In the genomic region with DNA sequence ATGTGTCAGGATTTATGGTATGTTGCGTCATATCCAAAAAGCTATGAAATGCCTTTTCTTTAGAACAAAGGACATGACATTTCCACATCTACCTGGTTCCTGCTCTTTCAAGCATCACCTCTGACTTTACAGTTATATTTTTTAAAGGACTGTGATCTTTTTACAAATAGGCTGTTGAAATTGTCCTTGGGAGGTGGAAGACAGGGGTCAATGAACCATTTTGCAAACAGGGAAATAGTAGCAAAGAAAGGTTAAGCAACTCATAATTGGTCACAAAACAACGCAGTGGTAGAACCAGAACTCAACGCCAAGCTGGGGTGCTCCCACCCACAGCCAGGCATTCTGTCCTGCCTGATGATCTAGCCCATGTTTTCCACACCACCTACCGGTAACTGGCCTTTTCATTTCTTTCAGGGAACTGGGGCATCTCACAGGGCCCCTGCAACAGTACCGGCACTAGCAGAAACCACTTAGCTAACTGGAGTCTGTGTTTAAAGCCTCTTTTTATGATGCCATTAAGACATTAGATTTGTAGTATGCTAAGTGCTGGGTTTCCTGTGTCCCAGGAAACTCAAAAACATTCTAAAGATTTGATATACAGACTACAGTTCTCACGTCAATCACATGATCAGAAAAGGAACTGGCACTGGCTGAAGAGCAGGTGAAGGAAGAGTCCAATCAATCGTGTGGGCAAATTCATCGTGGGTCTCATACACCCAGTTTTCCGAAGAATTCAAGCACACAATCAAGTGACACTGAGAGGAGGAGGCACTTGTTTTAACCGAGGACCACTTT, we compare ENCODE assay signal across 1 cellular context.
A peak's percentile ranks its signal among the peaks of the same experiment; 100 is the strongest.
TF ChIP-seq lines count a peak whose summit lies in the region.

No MANE protein-coding gene starts in this region.

TF ChIP-seq in HepG2, 621 proteins besides CTCF, POLR2A, EP300 and RAD21 (continued from another document and continues in another):
- TF ChIP-seq ZNF136 (CRISPR knock-in tag; IDR thresholded peaks at IDR 0.05; ENCODE audit: low read depth) (peak; percentile 48; the same call in 1 of the 2 replicates), HMG20B (CRISPR knock-in tag; conservative IDR thresholded peaks at IDR 0.05) (peak; percentile 98), ZNF746 (CRISPR knock-in tag; IDR thresholded peaks at IDR 0.05) (peak; percentile 94), ZNF446 (CRISPR knock-in tag; IDR thresholded peaks at IDR 0.05) (no peak), SNAI1 (CRISPR knock-in tag; IDR thresholded peaks at IDR 0.05; ENCODE audit: borderline replicate concordance) (no peak), TOPORS (CRISPR knock-in tag; IDR thresholded peaks at IDR 0.05) (no peak), PAWR (CRISPR knock-in tag; IDR thresholded peaks at IDR 0.05; ENCODE audit: borderline replicate concordance) (no peak), ZNF720 (CRISPR knock-in tag; IDR thresholded peaks at IDR 0.05) (no peak), ZNF468 (CRISPR knock-in tag; IDR thresholded peaks at IDR 0.05) (no peak; the same call in 1 of the 2 replicates), KAT2B (IDR thresholded peaks at IDR 0.05; ENCODE audit: borderline replicate concordance, low read depth, low read length) (no peak), CHCHD3 (CRISPR knock-in tag; IDR thresholded peaks at IDR 0.05) (no peak), SRY (CRISPR knock-in tag; IDR thresholded peaks at IDR 0.05) (no peak), EZH2 (conservative IDR thresholded peaks at IDR 0.05; ENCODE audit: low read depth, low read length) (no peak), WIZ (CRISPR knock-in tag; IDR thresholded peaks at IDR 0.05) (0 out of 2 replicates have a peak, but pooled peaks have one; percentile 76), U2AF2 (IDR thresholded peaks at IDR 0.05; ENCODE audit: low read depth, low read length) (no peak), CHD2 (IDR thresholded peaks at IDR 0.05; ENCODE audit: low read depth, low read length) (no peak), ZNF234 (CRISPR knock-in tag; conservative IDR thresholded peaks at IDR 0.05) (no peak), NAIF1 (CRISPR knock-in tag; IDR thresholded peaks at IDR 0.05; ENCODE audit: borderline replicate concordance) (0 out of 2 replicates have a peak, but pooled peaks have one; percentile 61), RCOR2 (CRISPR knock-in tag; IDR thresholded peaks at IDR 0.05) (peak; percentile 99), NFYB (CRISPR knock-in tag; IDR thresholded peaks at IDR 0.05) (peak; percentile 51; the same call in 1 of the 2 replicates), ZBTB42 (CRISPR knock-in tag; IDR thresholded peaks at IDR 0.05) (no peak)
- TF ChIP-seq, protein P1, sequence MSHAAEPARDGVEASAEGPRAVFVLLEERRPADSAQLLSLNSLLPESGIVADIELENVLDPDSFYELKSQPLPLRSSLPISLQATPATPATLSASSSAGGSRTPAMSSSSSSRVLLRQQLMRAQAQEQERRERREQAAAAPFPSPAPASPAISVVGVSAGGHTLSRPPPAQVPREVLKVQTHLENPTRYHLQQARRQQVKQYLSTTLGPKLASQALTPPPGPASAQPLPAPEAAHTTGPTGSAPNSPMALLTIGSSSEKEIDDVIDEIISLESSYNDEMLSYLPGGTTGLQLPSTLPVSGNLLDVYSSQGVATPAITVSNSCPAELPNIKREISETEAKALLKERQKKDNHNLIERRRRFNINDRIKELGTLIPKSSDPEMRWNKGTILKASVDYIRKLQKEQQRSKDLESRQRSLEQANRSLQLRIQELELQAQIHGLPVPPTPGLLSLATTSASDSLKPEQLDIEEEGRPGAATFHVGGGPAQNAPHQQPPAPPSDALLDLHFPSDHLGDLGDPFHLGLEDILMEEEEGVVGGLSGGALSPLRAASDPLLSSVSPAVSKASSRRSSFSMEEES (CRISPR knock-in tag; IDR thresholded peaks at IDR 0.05): peak; percentile 74
- TF ChIP-seq, protein P2, sequence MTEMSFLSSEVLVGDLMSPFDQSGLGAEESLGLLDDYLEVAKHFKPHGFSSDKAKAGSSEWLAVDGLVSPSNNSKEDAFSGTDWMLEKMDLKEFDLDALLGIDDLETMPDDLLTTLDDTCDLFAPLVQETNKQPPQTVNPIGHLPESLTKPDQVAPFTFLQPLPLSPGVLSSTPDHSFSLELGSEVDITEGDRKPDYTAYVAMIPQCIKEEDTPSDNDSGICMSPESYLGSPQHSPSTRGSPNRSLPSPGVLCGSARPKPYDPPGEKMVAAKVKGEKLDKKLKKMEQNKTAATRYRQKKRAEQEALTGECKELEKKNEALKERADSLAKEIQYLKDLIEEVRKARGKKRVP (CRISPR knock-in tag; IDR thresholded peaks at IDR 0.05): peak; percentile 92 to 98
- TF ChIP-seq, protein P3, sequence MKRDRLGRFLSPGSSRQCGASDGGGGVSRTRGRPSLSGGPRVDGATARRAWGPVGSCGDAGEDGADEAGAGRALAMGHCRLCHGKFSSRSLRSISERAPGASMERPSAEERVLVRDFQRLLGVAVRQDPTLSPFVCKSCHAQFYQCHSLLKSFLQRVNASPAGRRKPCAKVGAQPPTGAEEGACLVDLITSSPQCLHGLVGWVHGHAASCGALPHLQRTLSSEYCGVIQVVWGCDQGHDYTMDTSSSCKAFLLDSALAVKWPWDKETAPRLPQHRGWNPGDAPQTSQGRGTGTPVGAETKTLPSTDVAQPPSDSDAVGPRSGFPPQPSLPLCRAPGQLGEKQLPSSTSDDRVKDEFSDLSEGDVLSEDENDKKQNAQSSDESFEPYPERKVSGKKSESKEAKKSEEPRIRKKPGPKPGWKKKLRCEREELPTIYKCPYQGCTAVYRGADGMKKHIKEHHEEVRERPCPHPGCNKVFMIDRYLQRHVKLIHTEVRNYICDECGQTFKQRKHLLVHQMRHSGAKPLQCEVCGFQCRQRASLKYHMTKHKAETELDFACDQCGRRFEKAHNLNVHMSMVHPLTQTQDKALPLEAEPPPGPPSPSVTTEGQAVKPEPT (CRISPR knock-in tag; IDR thresholded peaks at IDR 0.05; ENCODE audit: low read depth): 0 out of 2 replicates have a peak, but pooled peaks have one; percentile 58
- TF ChIP-seq, protein P4, sequence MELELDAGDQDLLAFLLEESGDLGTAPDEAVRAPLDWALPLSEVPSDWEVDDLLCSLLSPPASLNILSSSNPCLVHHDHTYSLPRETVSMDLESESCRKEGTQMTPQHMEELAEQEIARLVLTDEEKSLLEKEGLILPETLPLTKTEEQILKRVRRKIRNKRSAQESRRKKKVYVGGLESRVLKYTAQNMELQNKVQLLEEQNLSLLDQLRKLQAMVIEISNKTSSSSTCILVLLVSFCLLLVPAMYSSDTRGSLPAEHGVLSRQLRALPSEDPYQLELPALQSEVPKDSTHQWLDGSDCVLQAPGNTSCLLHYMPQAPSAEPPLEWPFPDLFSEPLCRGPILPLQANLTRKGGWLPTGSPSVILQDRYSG (CRISPR knock-in tag; IDR thresholded peaks at IDR 0.05): 0 out of 2 replicates have a peak, but pooled peaks have one; percentile 30
- TF ChIP-seq, protein P5, sequence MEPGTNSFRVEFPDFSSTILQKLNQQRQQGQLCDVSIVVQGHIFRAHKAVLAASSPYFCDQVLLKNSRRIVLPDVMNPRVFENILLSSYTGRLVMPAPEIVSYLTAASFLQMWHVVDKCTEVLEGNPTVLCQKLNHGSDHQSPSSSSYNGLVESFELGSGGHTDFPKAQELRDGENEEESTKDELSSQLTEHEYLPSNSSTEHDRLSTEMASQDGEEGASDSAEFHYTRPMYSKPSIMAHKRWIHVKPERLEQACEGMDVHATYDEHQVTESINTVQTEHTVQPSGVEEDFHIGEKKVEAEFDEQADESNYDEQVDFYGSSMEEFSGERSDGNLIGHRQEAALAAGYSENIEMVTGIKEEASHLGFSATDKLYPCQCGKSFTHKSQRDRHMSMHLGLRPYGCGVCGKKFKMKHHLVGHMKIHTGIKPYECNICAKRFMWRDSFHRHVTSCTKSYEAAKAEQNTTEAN (CRISPR knock-in tag; conservative IDR thresholded peaks at IDR 0.05): peak; percentile 89
- TF ChIP-seq, protein P6, sequence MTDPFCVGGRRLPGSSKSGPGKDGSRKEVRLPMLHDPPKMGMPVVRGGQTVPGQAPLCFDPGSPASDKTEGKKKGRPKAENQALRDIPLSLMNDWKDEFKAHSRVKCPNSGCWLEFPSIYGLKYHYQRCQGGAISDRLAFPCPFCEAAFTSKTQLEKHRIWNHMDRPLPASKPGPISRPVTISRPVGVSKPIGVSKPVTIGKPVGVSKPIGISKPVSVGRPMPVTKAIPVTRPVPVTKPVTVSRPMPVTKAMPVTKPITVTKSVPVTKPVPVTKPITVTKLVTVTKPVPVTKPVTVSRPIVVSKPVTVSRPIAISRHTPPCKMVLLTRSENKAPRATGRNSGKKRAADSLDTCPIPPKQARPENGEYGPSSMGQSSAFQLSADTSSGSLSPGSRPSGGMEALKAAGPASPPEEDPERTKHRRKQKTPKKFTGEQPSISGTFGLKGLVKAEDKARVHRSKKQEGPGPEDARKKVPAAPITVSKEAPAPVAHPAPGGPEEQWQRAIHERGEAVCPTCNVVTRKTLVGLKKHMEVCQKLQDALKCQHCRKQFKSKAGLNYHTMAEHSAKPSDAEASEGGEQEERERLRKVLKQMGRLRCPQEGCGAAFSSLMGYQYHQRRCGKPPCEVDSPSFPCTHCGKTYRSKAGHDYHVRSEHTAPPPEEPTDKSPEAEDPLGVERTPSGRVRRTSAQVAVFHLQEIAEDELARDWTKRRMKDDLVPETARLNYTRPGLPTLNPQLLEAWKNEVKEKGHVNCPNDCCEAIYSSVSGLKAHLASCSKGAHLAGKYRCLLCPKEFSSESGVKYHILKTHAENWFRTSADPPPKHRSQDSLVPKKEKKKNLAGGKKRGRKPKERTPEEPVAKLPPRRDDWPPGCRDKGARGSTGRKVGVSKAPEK (CRISPR knock-in tag; IDR thresholded peaks at IDR 0.05; ENCODE audit: borderline replicate concordance): no peak
- TF ChIP-seq, protein P7, sequence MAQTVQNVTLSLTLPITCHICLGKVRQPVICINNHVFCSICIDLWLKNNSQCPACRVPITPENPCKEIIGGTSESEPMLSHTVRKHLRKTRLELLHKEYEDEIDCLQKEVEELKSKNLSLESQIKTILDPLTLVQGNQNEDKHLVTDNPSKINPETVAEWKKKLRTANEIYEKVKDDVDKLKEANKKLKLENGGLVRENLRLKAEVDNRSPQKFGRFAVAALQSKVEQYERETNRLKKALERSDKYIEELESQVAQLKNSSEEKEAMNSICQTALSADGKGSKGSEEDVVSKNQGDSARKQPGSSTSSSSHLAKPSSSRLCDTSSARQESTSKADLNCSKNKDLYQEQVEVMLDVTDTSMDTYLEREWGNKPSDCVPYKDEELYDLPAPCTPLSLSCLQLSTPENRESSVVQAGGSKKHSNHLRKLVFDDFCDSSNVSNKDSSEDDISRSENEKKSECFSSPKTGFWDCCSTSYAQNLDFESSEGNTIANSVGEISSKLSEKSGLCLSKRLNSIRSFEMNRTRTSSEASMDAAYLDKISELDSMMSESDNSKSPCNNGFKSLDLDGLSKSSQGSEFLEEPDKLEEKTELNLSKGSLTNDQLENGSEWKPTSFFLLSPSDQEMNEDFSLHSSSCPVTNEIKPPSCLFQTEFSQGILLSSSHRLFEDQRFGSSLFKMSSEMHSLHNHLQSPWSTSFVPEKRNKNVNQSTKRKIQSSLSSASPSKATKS (CRISPR knock-in tag; IDR thresholded peaks at IDR 0.05): 0 out of 2 replicates have a peak, but pooled peaks have one; percentile 93
- TF ChIP-seq, protein P8, sequence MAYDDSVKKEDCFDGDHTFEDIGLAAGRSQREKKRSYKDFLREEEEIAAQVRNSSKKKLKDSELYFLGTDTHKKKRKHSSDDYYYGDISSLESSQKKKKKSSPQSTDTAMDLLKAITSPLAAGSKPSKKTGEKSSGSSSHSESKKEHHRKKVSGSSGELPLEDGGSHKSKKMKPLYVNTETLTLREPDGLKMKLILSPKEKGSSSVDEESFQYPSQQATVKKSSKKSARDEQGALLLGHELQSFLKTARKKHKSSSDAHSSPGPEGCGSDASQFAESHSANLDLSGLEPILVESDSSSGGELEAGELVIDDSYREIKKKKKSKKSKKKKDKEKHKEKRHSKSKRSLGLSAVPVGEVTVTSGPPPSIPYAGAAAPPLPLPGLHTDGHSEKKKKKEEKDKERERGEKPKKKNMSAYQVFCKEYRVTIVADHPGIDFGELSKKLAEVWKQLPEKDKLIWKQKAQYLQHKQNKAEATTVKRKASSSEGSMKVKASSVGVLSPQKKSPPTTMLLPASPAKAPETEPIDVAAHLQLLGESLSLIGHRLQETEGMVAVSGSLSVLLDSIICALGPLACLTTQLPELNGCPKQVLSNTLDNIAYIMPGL (CRISPR knock-in tag; IDR thresholded peaks at IDR 0.05; ENCODE audit: borderline replicate concordance in 1 of 2, low read depth in 1 of 2): peak; percentile 72 to 80; a peak in 3 of 4 replicates
- TF ChIP-seq, protein P9, sequence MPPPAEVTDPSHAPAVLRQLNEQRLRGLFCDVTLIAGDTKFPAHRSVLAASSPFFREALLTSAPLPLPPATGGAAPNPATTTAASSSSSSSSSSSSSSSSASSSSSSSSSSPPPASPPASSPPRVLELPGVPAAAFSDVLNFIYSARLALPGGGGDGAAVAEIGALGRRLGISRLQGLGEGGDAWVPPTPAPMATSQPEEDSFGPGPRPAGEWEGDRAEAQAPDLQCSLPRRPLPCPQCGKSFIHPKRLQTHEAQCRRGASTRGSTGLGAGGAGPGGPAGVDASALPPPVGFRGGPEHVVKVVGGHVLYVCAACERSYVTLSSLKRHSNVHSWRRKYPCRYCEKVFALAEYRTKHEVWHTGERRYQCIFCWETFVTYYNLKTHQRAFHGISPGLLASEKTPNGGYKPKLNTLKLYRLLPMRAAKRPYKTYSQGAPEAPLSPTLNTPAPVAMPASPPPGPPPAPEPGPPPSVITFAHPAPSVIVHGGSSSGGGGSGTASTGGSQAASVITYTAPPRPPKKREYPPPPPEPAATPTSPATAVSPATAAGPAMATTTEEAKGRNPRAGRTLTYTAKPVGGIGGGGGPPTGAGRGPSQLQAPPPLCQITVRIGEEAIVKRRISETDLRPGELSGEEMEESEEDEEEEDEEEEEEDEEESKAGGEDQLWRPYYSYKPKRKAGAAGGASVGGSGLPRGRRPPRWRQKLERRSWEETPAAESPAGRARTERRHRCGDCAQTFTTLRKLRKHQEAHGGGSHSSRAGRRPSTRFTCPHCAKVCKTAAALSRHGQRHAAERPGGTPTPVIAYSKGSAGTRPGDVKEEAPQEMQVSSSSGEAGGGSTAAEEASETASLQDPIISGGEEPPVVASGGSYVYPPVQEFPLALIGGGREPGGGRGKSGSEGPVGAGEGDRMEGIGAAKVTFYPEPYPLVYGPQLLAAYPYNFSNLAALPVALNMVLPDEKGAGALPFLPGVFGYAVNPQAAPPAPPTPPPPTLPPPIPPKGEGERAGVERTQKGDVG (CRISPR knock-in tag; IDR thresholded peaks at IDR 0.05; ENCODE audit: borderline replicate concordance): peak; percentile 90; the same call in 1 of the 2 replicates
- TF ChIP-seq, protein P10, sequence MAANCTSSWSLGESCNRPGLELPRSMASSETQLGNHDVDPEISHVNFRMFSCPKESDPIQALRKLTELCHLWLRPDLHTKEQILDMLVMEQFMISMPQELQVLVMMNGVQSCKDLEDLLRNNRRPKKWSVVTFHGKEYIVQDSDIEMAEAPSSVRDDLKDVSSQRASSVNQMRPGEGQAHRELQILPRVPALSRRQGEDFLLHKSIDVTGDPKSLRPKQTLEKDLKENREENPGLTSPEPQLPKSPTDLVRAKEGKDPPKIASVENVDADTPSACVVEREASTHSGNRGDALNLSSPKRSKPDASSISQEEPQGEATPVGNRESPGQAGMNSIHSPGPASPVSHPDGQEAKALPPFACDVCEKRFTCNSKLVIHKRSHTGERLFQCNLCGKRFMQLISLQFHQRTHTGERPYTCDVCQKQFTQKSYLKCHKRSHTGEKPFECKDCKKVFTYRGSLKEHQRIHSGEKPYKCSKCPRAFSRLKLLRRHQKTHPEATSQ (CRISPR knock-in tag; IDR thresholded peaks at IDR 0.05; ENCODE audit: borderline replicate concordance): peak; percentile 87; the same call in 1 of the 2 replicates
